Comparison of ENCODE assay signal across 1 cellular context in the genomic region with DNA sequence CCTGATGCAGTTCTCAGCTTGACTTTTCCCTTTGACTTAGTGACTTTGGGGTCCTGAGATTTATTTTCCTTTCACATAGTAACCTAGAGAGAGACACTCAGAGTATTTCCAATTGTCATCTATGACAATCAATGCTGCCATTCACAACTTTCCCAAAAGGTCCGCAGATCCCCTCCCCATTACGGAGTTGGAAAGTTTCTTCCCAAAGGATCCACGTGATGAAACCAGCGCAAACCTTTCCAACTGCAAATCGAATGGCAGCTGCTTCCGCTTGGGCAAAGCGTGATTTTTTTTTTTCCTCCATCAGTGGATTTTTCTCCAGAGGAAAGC.
TF ChIP-seq lines count a peak whose summit lies in the region.

No MANE protein-coding gene starts in this region.

TF ChIP-seq in HepG2, 621 proteins besides CTCF, POLR2A, EP300 and RAD21 (continued from another document):
- TF ChIP-seq, protein P1, sequence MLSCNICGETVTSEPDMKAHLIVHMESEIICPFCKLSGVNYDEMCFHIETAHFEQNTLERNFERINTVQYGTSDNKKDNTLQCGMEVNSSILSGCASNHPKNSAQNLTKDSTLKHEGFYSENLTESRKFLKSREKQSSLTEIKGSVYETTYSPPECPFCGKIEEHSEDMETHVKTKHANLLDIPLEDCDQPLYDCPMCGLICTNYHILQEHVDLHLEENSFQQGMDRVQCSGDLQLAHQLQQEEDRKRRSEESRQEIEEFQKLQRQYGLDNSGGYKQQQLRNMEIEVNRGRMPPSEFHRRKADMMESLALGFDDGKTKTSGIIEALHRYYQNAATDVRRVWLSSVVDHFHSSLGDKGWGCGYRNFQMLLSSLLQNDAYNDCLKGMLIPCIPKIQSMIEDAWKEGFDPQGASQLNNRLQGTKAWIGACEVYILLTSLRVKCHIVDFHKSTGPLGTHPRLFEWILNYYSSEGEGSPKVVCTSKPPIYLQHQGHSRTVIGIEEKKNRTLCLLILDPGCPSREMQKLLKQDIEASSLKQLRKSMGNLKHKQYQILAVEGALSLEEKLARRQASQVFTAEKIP (CRISPR knock-in tag; IDR thresholded peaks at IDR 0.05; ENCODE audit: borderline replicate concordance), result no peak
- peak; percentile 40; the same call in 1 of the 3 replicates for TF ChIP-seq MXI1 (IDR thresholded peaks at IDR 0.05; ENCODE audit: borderline replicate concordance, low read depth, low read length)
- TF ChIP-seq, protein P2, sequence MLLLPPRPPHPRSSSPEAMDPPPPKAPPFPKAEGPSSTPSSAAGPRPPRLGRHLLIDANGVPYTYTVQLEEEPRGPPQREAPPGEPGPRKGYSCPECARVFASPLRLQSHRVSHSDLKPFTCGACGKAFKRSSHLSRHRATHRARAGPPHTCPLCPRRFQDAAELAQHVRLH (CRISPR knock-in tag; IDR thresholded peaks at IDR 0.05; ENCODE audit: borderline replicate concordance, low read depth), result no peak
